8 cellular contexts compared by ENCODE assay signal in the genomic region with DNA sequence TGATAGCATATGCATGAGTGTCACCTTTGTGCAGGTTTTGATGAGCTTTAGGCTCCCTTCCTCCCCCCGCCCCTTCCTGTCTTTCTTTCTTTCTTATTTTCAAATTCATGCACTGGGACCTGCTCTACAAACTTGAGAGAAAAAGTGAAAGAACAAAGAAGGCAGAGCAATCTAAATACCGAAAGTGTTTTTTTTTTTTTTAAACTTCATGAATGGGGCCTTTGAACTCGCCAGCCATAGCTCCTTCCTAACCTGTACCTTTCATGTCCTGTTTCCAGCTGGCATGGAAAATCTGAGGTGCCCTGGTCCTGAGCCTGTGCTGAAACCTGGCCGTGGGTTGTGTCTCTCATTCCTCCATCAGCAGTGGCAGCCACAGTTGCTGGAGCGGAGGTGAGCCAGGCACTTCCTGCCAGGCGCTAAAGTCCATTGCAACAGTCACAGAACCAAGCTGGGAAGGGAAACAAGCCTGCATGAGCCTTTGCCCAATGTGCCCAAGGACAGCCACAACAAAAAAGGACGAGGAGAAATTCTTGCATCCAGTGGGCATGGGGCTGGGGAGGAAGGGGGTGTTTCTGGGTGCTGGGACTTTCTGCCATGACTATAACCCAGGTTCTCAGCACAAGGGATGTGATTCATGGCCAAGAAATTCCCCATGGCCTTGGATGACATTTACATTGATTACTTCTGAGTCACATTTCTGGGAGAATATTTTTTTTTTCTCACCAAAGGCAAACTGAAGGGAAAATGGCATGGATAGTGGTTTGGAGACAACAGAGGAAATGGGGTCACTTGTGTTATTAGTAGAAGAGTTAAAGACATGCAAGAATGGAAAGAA.
A peak's percentile ranks its signal among the peaks of the same experiment; 100 is the strongest.
DNase-seq lines count a peak whose midpoint lies in the region; FAIRE-seq and TF ChIP-seq lines count a peak whose summit lies in the region.

No MANE protein-coding gene starts in this region.

- peak; percentile 98 for FAIRE-seq in endothelial cell of umbilical vein (lab: Jason Lieb, UNC)

- H3K4me3 Mint-ChIP-seq in immature natural killer cell: no peak overlapping the region

- TSS peak; percentile 97 for BruUV-seq in endothelial cell of umbilical vein (replicated peaks; lab: Mats Ljungman, UMichigan)

- H2AFZ ChIP-seq in endothelial cell of umbilical vein (ENCODE audit: low read depth, low read length): peak overlapping the region; percentile 76

- H3K4me2 ChIP-seq in endothelial cell of umbilical vein (ENCODE audit: insufficient read depth, low read length): peak overlapping the region; percentile 78

- no peaks in the 10 kb centered on the region for H3K9me3 Mint-ChIP-seq in immature natural killer cell

- CTCF ChIA-PET in endothelial cell of umbilical vein (lab: Charles Lee): interaction anchor here (0.9 to 1.4 kb wide), 4 partner anchors 10 to 151 kb away, joined by 3 to 5 read pairs (median 4); no protein-coding TSS in a partner anchor

- TF ChIP-seq CTCF in endothelial cell of umbilical vein (IDR thresholded peaks at IDR 0.05; ENCODE audit: extremely low read depth in 1 of 2, insufficient read depth in 1 of 2, low read depth in 1 of 2, low read length in 2 of 2): no peak
- TF ChIP-seq CTCF in vagina (IDR thresholded peaks at IDR 0.05): no peak

- H3K27me3 ChIP-seq in endothelial cell of umbilical vein (ENCODE audit: control insufficient read depth in 2 of 2, insufficient read depth in 2 of 2, low read length in 2 of 2): no peaks in the 10 kb centered on the region
- no peaks in the 10 kb centered on the region for H3K27me3 ChIP-seq in vagina

- H3K27ac ChIP-seq in endothelial cell of umbilical vein (ENCODE audit: insufficient read depth, low read depth, low read length) (peak overlapping the region; percentile 99), vagina (no peak overlapping the region)

- no peaks in the 10 kb centered on the region for H3K9me1 ChIP-seq in endothelial cell of umbilical vein (replicated peaks; ENCODE audit: control insufficient read depth, extremely low read depth, insufficient read depth, low read length)

- intact Hi-C loops in endothelial cell of umbilical vein (cut with micrococcal nuclease): loop anchor here (1.0 to 2.0 kb wide), 8 partner anchors 30 to 554 kb away; a partner anchor contains a TSS
- intact Hi-C loops in vagina (cut with DNase I): no loop called here

- dilution Hi-C loops in endothelial cell of umbilical vein (cut with MboI; ENCODE audit: extremely low pct_ligation_motif_present, low sequenced_read_pairs): no loop called here

- H4K20me1 ChIP-seq in endothelial cell of umbilical vein (replicated peaks; ENCODE audit: control insufficient read depth, extremely low read depth, insufficient read depth, low read length): no peaks in the 10 kb centered on the region

- H3K9me3 ChIP-seq in endothelial cell of umbilical vein (replicated peaks; ENCODE audit: control insufficient read depth, insufficient read depth, low read length): no peaks in the 10 kb centered on the region
- H3K9me3 ChIP-seq in vagina: no peaks in the 10 kb centered on the region

- no peaks in the 10 kb centered on the region for H3K4me1 Mint-ChIP-seq in immature natural killer cell

- no peak overlapping the region for H3K27ac Mint-ChIP-seq in immature natural killer cell

- TF ChIP-seq POLR2A in endothelial cell of umbilical vein (IDR thresholded peaks at IDR 0.05; ENCODE audit: low read depth, low read length) (peak; percentile 45), vagina (IDR thresholded peaks at IDR 0.05) (no peak)

- peak overlapping the region; percentile 95 for H3K9ac ChIP-seq in endothelial cell of umbilical vein (replicated peaks; ENCODE audit: extremely low read depth, insufficient read depth, low read length)

- H3K36me3 ChIP-seq in endothelial cell of umbilical vein (ENCODE audit: control insufficient read depth in 2 of 2, extremely low read depth in 1 of 2, insufficient read depth in 2 of 2, low read length in 2 of 2): no peaks in the 10 kb centered on the region
- no peaks in the 10 kb centered on the region for H3K36me3 ChIP-seq in vagina

- DNase-seq in ELR (ENCODE audit: low read depth) (peak; percentile 99), SW 1271 (lab: John Stamatoyannopoulos, UW) (peak; percentile 84 to 92), endothelial cell of umbilical vein (ENCODE audit: low read depth, low spot score) (peak; percentile 95), immature natural killer cell (no peak), NCI-H146 (lab: John Stamatoyannopoulos, UW) (no peak), vagina (ENCODE audit: extremely low spot score in 2 of 2) (no peak), NCI-H2227 treated with DMSO at 0.1 percent for 48 hours (lab: John Stamatoyannopoulos, UW) (no peak)
- peak; percentile 42 to 74 (median 60) for DNase-seq in stimulated activated CD4-positive, alpha-beta T cell treated with anti-CD3 and anti-CD28 coated beads, Interleukin-12 subunit alpha, Interleukin-12 subunit beta, amount 100 ng/mL, for 48 hours (ENCODE audit: low read depth in 2 of 3, low spot score in 1 of 3)

- POLR2A ChIA-PET in endothelial cell of umbilical vein (lab: Charles Lee): interaction anchor here (0.7 kb wide), 1 partner anchor 49 kb away, joined by 4 read pairs; no protein-coding TSS in a partner anchor

- H3K4me3 ChIP-seq in endothelial cell of umbilical vein (replicated peaks in 1 of 3; ENCODE audit: insufficient read depth in 1 of 3, low read depth in 1 of 3, low read length in 3 of 3) (peak overlapping the region in 1 of 3 experiments; percentile 42), vagina (no peak overlapping the region)

- no peaks in the 10 kb centered on the region for H3K36me3 Mint-ChIP-seq in immature natural killer cell

- H3K79me2 ChIP-seq in endothelial cell of umbilical vein (ENCODE audit: control insufficient read depth, insufficient read depth, low read length): no peaks in the 10 kb centered on the region

- H3K4me1 ChIP-seq in endothelial cell of umbilical vein (ENCODE audit: control insufficient read depth, extremely low read depth, insufficient read depth, low read length): peaks cover 40% of the 10 kb centered on the region
- peaks cover 9% of the 10 kb centered on the region for H3K4me1 ChIP-seq in vagina

- H3K27me3 Mint-ChIP-seq in immature natural killer cell (ENCODE audit: low read depth in 3 of 3): peaks cover 3 to 24% (median 5%) of the 10 kb centered on the region in 3 donors

TF ChIP-seq in endothelial cell of umbilical vein, 7 proteins besides CTCF, POLR2A, EP300 and RAD21:
- TF ChIP-seq EZH2 (IDR thresholded peaks at IDR 0.05; ENCODE audit: borderline replicate concordance, low read depth, low read length, severe bottlenecking): no peak
- TF ChIP-seq JUN (IDR thresholded peaks at IDR 0.05; ENCODE audit: borderline replicate concordance, insufficient read depth, insufficient read length, low read depth): peak; percentile 100
- peak; percentile 79 for TF ChIP-seq POLR2AphosphoS5 (IDR thresholded peaks at IDR 0.05; ENCODE audit: insufficient read depth, low read depth, low read length)
- TF ChIP-seq GATA2 (IDR thresholded peaks at IDR 0.05; ENCODE audit: insufficient read depth, insufficient read length, low read depth, low read length): peak; percentile 54
- TF ChIP-seq, protein P1, sequence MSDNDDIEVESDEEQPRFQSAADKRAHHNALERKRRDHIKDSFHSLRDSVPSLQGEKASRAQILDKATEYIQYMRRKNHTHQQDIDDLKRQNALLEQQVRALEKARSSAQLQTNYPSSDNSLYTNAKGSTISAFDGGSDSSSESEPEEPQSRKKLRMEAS (IDR thresholded peaks at IDR 0.05; ENCODE audit: insufficient read depth, insufficient read length): no peak
- TF ChIP-seq FOS (IDR thresholded peaks at IDR 0.05; ENCODE audit: borderline replicate concordance, insufficient read depth, low read length): peak; percentile 98
- no peak for TF ChIP-seq MYC (IDR thresholded peaks at IDR 0.05; ENCODE audit: low read depth, low read length)

Comparison
In these comparisons a context has a peak if more than half of its experiments do, and no peak if none do; other contexts are left out.
1. DNase-seq: peak in ELR (single experiment), SW 1271 (2 of 2), endothelial cell of umbilical vein (single experiment) and stimulated activated CD4-positive, alpha-beta T cell treated with anti-CD3 and anti-CD28 coated beads, Interleukin-12 subunit alpha, Interleukin-12 subunit beta, amount 100 ng/mL, for 48 hours (3 of 3); none in immature natural killer cell (0 of 3), NCI-H146 (single experiment), vagina (0 of 2) and NCI-H2227 treated with DMSO at 0.1 percent for 48 hours (single experiment).